16 cellular contexts compared by ENCODE assay signal in the genomic region with DNA sequence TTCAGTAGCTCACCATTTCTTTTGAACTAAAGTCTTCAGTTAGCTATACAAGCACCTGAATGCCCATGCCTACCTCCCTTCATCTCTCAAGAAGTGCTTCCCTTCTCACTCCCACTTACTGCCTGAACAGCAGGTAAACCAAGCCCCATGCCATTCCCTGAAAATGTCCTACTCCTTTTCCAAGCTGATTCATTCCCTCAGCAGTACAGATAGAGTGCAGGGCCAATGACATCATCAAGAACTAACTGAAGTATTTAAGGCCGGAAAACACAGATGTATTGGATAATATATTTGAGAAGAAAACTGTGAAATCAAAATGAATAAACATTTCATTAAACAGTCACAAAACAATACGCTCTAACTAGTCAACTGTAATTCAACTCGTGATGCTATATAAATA.
"Had no signal": no experiment of that assay in that cellular context is flagged by ENCODE, and none has a peak within 500 bp of the region (broad histone marks: within the 10 kb centered on the region; RNA-seq: fewer than 3 reads in every experiment).

No MANE protein-coding gene starts in this region.

- H3K4me3 ChIP-seq: dorsolateral prefrontal cortex, esophagus squamous epithelium, lower lobe of right lung, psoas muscle, sigmoid colon, transverse colon had no signal

- H3K36me3 ChIP-seq: esophagus squamous epithelium, lower lobe of right lung, sigmoid colon, transverse colon had no signal

- ATAC-seq: activated CD4-positive, alpha-beta T cell treated with anti-CD3 and anti-CD28 coated beads for 36 hours; activated CD8-positive, alpha-beta T cell treated with anti-CD3 and anti-CD28 coated beads for 36 hours; lower lobe of right lung; psoas muscle; stimulated activated naive B cell treated with anti-CD40 and anti-IgM and Interleukin-4, amounts not matched to agents 10 μg/mL and 1 μg/mL and 100 μg/mL, for 72 hours; T-cell had no signal

- H3K27ac ChIP-seq: dorsolateral prefrontal cortex, esophagus squamous epithelium, lower lobe of right lung, psoas muscle, sigmoid colon, transverse colon, VCaP had no signal

- H3K4me1 ChIP-seq: esophagus squamous epithelium, lower lobe of right lung, psoas muscle, transverse colon had no signal

- H3K27me3 ChIP-seq: dorsolateral prefrontal cortex, esophagus squamous epithelium, sigmoid colon, transverse colon had no signal

- H3K9me3 ChIP-seq: esophagus squamous epithelium, lower lobe of right lung, psoas muscle, sigmoid colon, transverse colon had no signal

- DNase-seq: activated CD4-positive, alpha-beta T cell treated with anti-CD3 and anti-CD28 coated beads for 36 hours; activated CD8-positive, alpha-beta T cell treated with anti-CD3 and anti-CD28 coated beads for 36 hours; activated naive CD4-positive, alpha-beta T cell treated with anti-CD3 and anti-CD28 coated beads for 36 hours; dorsolateral prefrontal cortex; esophagus squamous epithelium; hippocampal formation; lower lobe of right lung; naive B cell; psoas muscle; sigmoid colon; stimulated activated CD4-positive, alpha-beta T cell treated with anti-CD3 and anti-CD28 coated beads, Interleukin-2, amount 100 ng/mL, for 24 hours; stimulated activated naive B cell treated with anti-CD40 and anti-IgM and Interleukin-4, amounts not matched to agents 10 μg/mL and 1 μg/mL and 100 μg/mL, for 72 hours; T-cell; T1000; transverse colon had no signal
